ENCODE assay signal across 25 cellular contexts in the genomic region with DNA sequence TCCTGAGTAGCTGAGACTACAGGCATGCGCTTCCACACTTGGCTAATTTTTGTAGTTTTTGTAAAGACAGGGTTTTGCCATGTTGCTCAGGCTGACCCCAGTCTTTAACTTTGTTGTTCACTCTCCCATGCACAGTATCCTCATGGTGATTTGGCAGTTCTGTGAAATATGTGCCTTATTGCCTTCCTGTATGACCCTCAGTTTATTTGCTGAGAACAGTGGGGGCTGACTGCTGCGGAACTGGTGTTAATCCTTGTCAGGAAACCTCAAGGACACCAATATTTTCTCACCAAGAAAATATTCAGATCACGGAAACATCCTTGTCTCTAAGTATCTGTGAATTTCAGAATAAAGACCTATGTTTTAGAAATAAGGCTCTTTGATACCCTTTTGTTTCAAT.
"Had no signal": no experiment of that assay in that cellular context is flagged by ENCODE, and none has a peak within 500 bp of the region (broad histone marks: within the 10 kb centered on the region; RNA-seq: fewer than 3 reads in every experiment).

No MANE protein-coding gene starts in this region.

- H3K36me3 Mint-ChIP-seq: activated CD4-positive, alpha-beta memory T cell treated with anti-CD3 and anti-CD28 coated beads for 36 hours; activated naive CD4-positive, alpha-beta T cell treated with anti-CD3 and anti-CD28 coated beads, Interleukin-2, amount 10 ng/mL, durations not matched to agents 7 days and 5 days; activated naive CD8-positive, alpha-beta T cell treated with anti-CD3 and anti-CD28 coated beads for 36 hours had no signal

- ATAC-seq: activated T-cell treated with anti-CD3 and anti-CD28 coated beads, Interleukin-2, amount 50 U/mL, for 4 hours; activated T-helper 17 cell treated with anti-CD3 and anti-CD28 coated beads, Interleukin-2, amount 50 U/mL, for 72 hours had no signal

- H3K27ac ChIP-seq: Peyer's patch, RWPE1, SJCRH30 had no signal

- H3K36me3 ChIP-seq: Peyer's patch, SJCRH30 had no signal

- H3K27me3 ChIP-seq: Peyer's patch, SJCRH30 had no signal

- H3K27ac Mint-ChIP-seq: activated B cell treated with CpG ODN at 0.5 μM for 24 hours; activated CD4-positive, alpha-beta memory T cell treated with anti-CD3 and anti-CD28 coated beads for 36 hours; activated CD4-positive, alpha-beta T cell treated with anti-CD3 and anti-CD28 coated beads, Interleukin-2, amount 10 ng/mL, durations not matched to agents 7 days and 5 days; activated naive CD4-positive, alpha-beta T cell treated with anti-CD3 and anti-CD28 coated beads, Interleukin-2, amount 10 ng/mL, durations not matched to agents 7 days and 5 days; activated naive CD8-positive, alpha-beta T cell treated with anti-CD3 and anti-CD28 coated beads for 36 hours; activated T-helper 17 cell treated with anti-CD3 and anti-CD28 coated beads, Interleukin-2, amount 50 U/mL, for 72 hours had no signal

- H3K4me1 ChIP-seq: Peyer's patch, SJCRH30 had no signal

- H3K9me3 Mint-ChIP-seq: activated B cell treated with CpG ODN at 0.5 μM for 24 hours; activated CD4-positive, alpha-beta memory T cell treated with anti-CD3 and anti-CD28 coated beads for 36 hours; activated CD4-positive, alpha-beta T cell treated with anti-CD3 and anti-CD28 coated beads, Interleukin-2, amount 10 ng/mL, durations not matched to agents 7 days and 5 days; activated naive CD4-positive, alpha-beta T cell treated with anti-CD3 and anti-CD28 coated beads, Interleukin-2, amount 10 ng/mL, durations not matched to agents 7 days and 5 days; activated naive CD8-positive, alpha-beta T cell treated with anti-CD3 and anti-CD28 coated beads for 36 hours; activated T-cell treated with anti-CD3 and anti-CD28 coated beads, Interleukin-2, amount 50 U/mL, for 4 hours; activated T-helper 17 cell treated with anti-CD3 and anti-CD28 coated beads, Interleukin-2, amount 50 U/mL, for 72 hours had no signal

- H3K4me2 ChIP-seq: SK-N-SH had no signal

- H3K4me3 ChIP-seq: Peyer's patch, SJCRH30 had no signal

- H3K9ac ChIP-seq: SK-N-SH had no signal

- DNase-seq: activated B cell treated with CpG ODN at 0.5 μM for 24 hours; activated CD4-positive, alpha-beta memory T cell treated with anti-CD3 and anti-CD28 coated beads for 36 hours; activated CD4-positive, alpha-beta T cell treated with anti-CD3 and anti-CD28 coated beads for 1 hour; activated CD4-positive, alpha-beta T cell treated with anti-CD3 and anti-CD28 coated beads, Interleukin-2, amount 10 ng/mL, durations not matched to agents 7 days and 5 days; activated CD8-positive, alpha-beta memory T cell treated with anti-CD3 and anti-CD28 coated beads for 24 hours; activated gamma-delta T cell; activated naive CD4-positive, alpha-beta T cell treated with anti-CD3 and anti-CD28 coated beads, Interleukin-2, amount 10 ng/mL, durations not matched to agents 7 days and 5 days; activated naive CD8-positive, alpha-beta T cell treated with anti-CD3 and anti-CD28 coated beads for 36 hours; activated T-cell treated with anti-CD3 and anti-CD28 coated beads, Interleukin-2, amount 50 U/mL, for 4 hours; caudate nucleus; Kasumi-1; KBM-7; NCI-H1105 treated with DMSO at 0.1 percent for 48 hours; NCI-H1436 treated with DMSO at 0.1 percent for 48 hours; NCI-H187; NCI-H2081; NCI-H446; NCI-H524; Peyer's patch; Right ventricle myocardium superior; SJCRH30; SK-N-SH; T-helper 1 cell had no signal

- H3K4me3 Mint-ChIP-seq: activated B cell treated with CpG ODN at 0.5 μM for 24 hours; activated CD4-positive, alpha-beta memory T cell treated with anti-CD3 and anti-CD28 coated beads for 36 hours; activated CD4-positive, alpha-beta T cell treated with anti-CD3 and anti-CD28 coated beads, Interleukin-2, amount 10 ng/mL, durations not matched to agents 7 days and 5 days; activated naive CD4-positive, alpha-beta T cell treated with anti-CD3 and anti-CD28 coated beads, Interleukin-2, amount 10 ng/mL, durations not matched to agents 7 days and 5 days; activated naive CD8-positive, alpha-beta T cell treated with anti-CD3 and anti-CD28 coated beads for 36 hours; activated T-cell treated with anti-CD3 and anti-CD28 coated beads, Interleukin-2, amount 50 U/mL, for 4 hours; activated T-helper 17 cell treated with anti-CD3 and anti-CD28 coated beads, Interleukin-2, amount 50 U/mL, for 72 hours had no signal

- H3K9me3 ChIP-seq: Peyer's patch, SJCRH30, SK-N-SH had no signal

- H3K27me3 Mint-ChIP-seq: activated B cell treated with CpG ODN at 0.5 μM for 24 hours; activated naive CD8-positive, alpha-beta T cell treated with anti-CD3 and anti-CD28 coated beads for 36 hours had no signal

- H3K4me1 Mint-ChIP-seq: activated B cell treated with CpG ODN at 0.5 μM for 24 hours; activated CD4-positive, alpha-beta T cell treated with anti-CD3 and anti-CD28 coated beads, Interleukin-2, amount 10 ng/mL, durations not matched to agents 7 days and 5 days; activated naive CD4-positive, alpha-beta T cell treated with anti-CD3 and anti-CD28 coated beads, Interleukin-2, amount 10 ng/mL, durations not matched to agents 7 days and 5 days; activated T-helper 17 cell treated with anti-CD3 and anti-CD28 coated beads, Interleukin-2, amount 50 U/mL, for 72 hours had no signal
